26 cellular contexts compared by ENCODE assay signal in genomic region chr3:61736506-61736905, GRCh38.
"Had no signal": no experiment of that assay in that cellular context is flagged by ENCODE, and none has a peak within 500 bp of the region (broad histone marks: within the 10 kb centered on the region; RNA-seq: fewer than 3 reads in every experiment).

No MANE protein-coding gene starts in this region.

- H3K4me3 Mint-ChIP-seq: activated naive CD8-positive, alpha-beta T cell; activated T-cell treated with anti-CD3 and anti-CD28 coated beads, Interleukin-2, amount 50 U/mL, for 24 hours; activated T-helper 17 cell treated with anti-CD3 and anti-CD28 coated beads, Interleukin-2, amount 50 U/mL, for 72 hours; endodermal cell; naive thymus-derived CD4-positive, alpha-beta T cell; neural crest cell; type B pancreatic cell had no signal

- H3K9me3 Mint-ChIP-seq: activated T-cell treated with anti-CD3 and anti-CD28 coated beads, Interleukin-2, amount 50 U/mL, for 24 hours; activated T-helper 17 cell treated with anti-CD3 and anti-CD28 coated beads, Interleukin-2, amount 50 U/mL, for 72 hours; endodermal cell had no signal

- H3K36me3 Mint-ChIP-seq: activated naive CD8-positive, alpha-beta T cell; naive thymus-derived CD4-positive, alpha-beta T cell had no signal

- H3K27ac ChIP-seq: adrenal gland, ascending aorta, coronary artery, epithelial cell of prostate, lower lobe of right lung, thoracic aorta, vagina had no signal

- H3K36me3 ChIP-seq: adrenal gland, ascending aorta, lower lobe of right lung, thoracic aorta, vagina had no signal

- H3K27me3 ChIP-seq: adrenal gland, ascending aorta, vagina had no signal

- H3K4me1 Mint-ChIP-seq: activated T-helper 17 cell treated with anti-CD3 and anti-CD28 coated beads, Interleukin-2, amount 50 U/mL, for 72 hours; naive thymus-derived CD4-positive, alpha-beta T cell had no signal

- H3K27me3 Mint-ChIP-seq: activated naive CD8-positive, alpha-beta T cell; activated T-cell treated with anti-CD3 and anti-CD28 coated beads, Interleukin-2, amount 50 U/mL, for 24 hours; activated T-helper 17 cell treated with anti-CD3 and anti-CD28 coated beads, Interleukin-2, amount 50 U/mL, for 72 hours; type B pancreatic cell had no signal

- H3K27ac Mint-ChIP-seq: activated naive CD8-positive, alpha-beta T cell; activated T-cell treated with anti-CD3 and anti-CD28 coated beads, Interleukin-2, amount 50 U/mL, for 24 hours; activated T-helper 17 cell treated with anti-CD3 and anti-CD28 coated beads, Interleukin-2, amount 50 U/mL, for 72 hours; endodermal cell; naive thymus-derived CD4-positive, alpha-beta T cell; type B pancreatic cell had no signal

- H3K9me3 ChIP-seq: adrenal gland, ascending aorta, lower lobe of right lung, thoracic aorta, vagina had no signal

- ATAC-seq: activated T-helper 17 cell treated with anti-CD3 and anti-CD28 coated beads, Interleukin-2, amount 50 U/mL, for 72 hours; left lobe of liver; lower lobe of right lung; naive thymus-derived CD4-positive, alpha-beta T cell had no signal

- DNase-seq: activated CD4-positive, alpha-beta T cell treated with anti-CD3 and anti-CD28 coated beads for 1 hour; activated CD4-positive, alpha-beta T cell treated with anti-CD3 and anti-CD28 coated beads, Interleukin-2, amount 50 U/mL, for 4 hours; activated CD8-positive, alpha-beta memory T cell treated with anti-CD3 and anti-CD28 coated beads for 24 hours; activated CD8-positive, alpha-beta memory T cell treated with anti-CD3 and anti-CD28 coated beads, Interleukin-2, amount 50 U/mL, for 4 hours; activated T-cell treated with anti-CD3 and anti-CD28 coated beads, Interleukin-2, amount 50 U/mL, for 24 hours; adrenal gland; cerebellar nuclear complex; endodermal cell; kidney; lower lobe of right lung; naive thymus-derived CD4-positive, alpha-beta T cell; occipital lobe; retina; stimulated activated CD4-positive, alpha-beta T cell treated with anti-CD3 and anti-CD28 coated beads, Interleukin-4, amount 100 ng/mL, for 24 hours; stimulated activated naive CD4-positive, alpha-beta T cell treated with Interleukin-2 at 50 U/mL for 16 hours; T-helper 9 cell had no signal

- H3K4me3 ChIP-seq: adrenal gland, ascending aorta, coronary artery, lower lobe of right lung, thoracic aorta, vagina had no signal
